In genomic region chr7:67525588-67525987, GRCh38 we compare ENCODE assay signal across 1 cellular context.
A peak's percentile ranks its signal among the peaks of the same experiment; 100 is the strongest.
TF ChIP-seq lines count a peak whose summit lies in the region.

No MANE protein-coding gene starts in this region.

TF ChIP-seq in H1, 55 proteins besides CTCF, POLR2A, EP300 and RAD21 (continued from another document):
- TF ChIP-seq CHD7 (IDR thresholded peaks at IDR 0.05; ENCODE audit: insufficient replicate concordance, low read length) (no peak), NANOG (IDR thresholded peaks at IDR 0.05; ENCODE audit: insufficient read depth, low read depth, low read length, poor library complexity, severe bottlenecking) (peak; percentile 91), FOSL1 (IDR thresholded peaks at IDR 0.05; ENCODE audit: insufficient read depth, low read depth, low read length) (no peak)
